ENCODE assay signal across 8 cellular contexts in genomic region chr11:14643697-14644395, GRCh38. TPM values are rescaled to one million over a fixed set of nuclear protein-coding genes. Genes with fewer than 3 reads are reported as not detected.
DNase-seq lines count a peak whose midpoint lies in the region; ATAC-seq and TF ChIP-seq lines count a peak whose summit lies in the region.

TSS of gene PDE3B (plus strand) at chr11:14643804. CDS start at chr11:14644076, 272 bp downstream.

- H3K9me2 ChIP-seq in GM23338 (ENCODE audit: insufficient read depth) (no peaks in the 10 kb centered on the region), SU-DHL-6 (replicated peaks; ENCODE audit: insufficient read depth, low read length) (no peaks in the 10 kb centered on the region)

- no peaks in the 10 kb centered on the region for H3K9me3 Mint-ChIP-seq in GM23338
- no peaks in the 10 kb centered on the region for H3K9me3 Mint-ChIP-seq in activated naive CD8-positive, alpha-beta T cell treated with anti-CD3 and anti-CD28 coated beads for 36 hours

- H3K9me3 ChIP-seq in SU-DHL-6 (ENCODE audit: insufficient read depth, low read length) (no peaks in the 10 kb centered on the region), left ventricle myocardium inferior (replicated peaks) (no peaks in the 10 kb centered on the region), vagina (no peaks in the 10 kb centered on the region)

- H4K20me1 ChIP-seq in GM23338 (replicated peaks; ENCODE audit: insufficient read depth) (no peaks in the 10 kb centered on the region; the same call in 1 of the 2 replicates), SU-DHL-6 (ENCODE audit: low read depth, low read length) (no peaks in the 10 kb centered on the region)

- H3K79me2 ChIP-seq in GM23338 (replicated peaks; ENCODE audit: insufficient read depth) (peaks cover 36% of the 10 kb centered on the region), SU-DHL-6 (ENCODE audit: insufficient read depth, low read length) (no peaks in the 10 kb centered on the region)

- peak within 1 kb of the TSS; percentile 90 for H3K4me3 Mint-ChIP-seq in GM23338
- H3K4me3 Mint-ChIP-seq in activated naive CD8-positive, alpha-beta T cell treated with anti-CD3 and anti-CD28 coated beads for 36 hours: peak within 1 kb of the TSS; percentile 85

- H3K27ac ChIP-seq in GM23338 (ENCODE audit: low read depth) (no peak within 1 kb of the TSS), SU-DHL-6 (ENCODE audit: low read depth, low read length) (no peak within 1 kb of the TSS), left ventricle myocardium inferior (replicated peaks) (peak within 1 kb of the TSS; percentile 88), vagina (peak within 1 kb of the TSS; percentile 84)

- TF ChIP-seq CTCF in GM23338 (conservative IDR thresholded peaks at IDR 0.05; ENCODE audit: low read depth in 2 of 2): peak in 1 of 2 experiments; percentile 30; a peak in 2 of 4 replicates
- TF ChIP-seq CTCF in SU-DHL-6 (IDR thresholded peaks at IDR 0.05; ENCODE audit: insufficient read depth, low read length, poor library complexity, severe bottlenecking): no peak
- TF ChIP-seq CTCF in left ventricle myocardium inferior (IDR thresholded peaks at IDR 0.05; ENCODE audit: borderline replicate concordance): no peak
- TF ChIP-seq CTCF in vagina (IDR thresholded peaks at IDR 0.05): no peak

- H3K36me3 Mint-ChIP-seq in GM23338 (ENCODE audit: low read depth): no peaks in the 10 kb centered on the region
- H3K36me3 Mint-ChIP-seq in activated naive CD8-positive, alpha-beta T cell treated with anti-CD3 and anti-CD28 coated beads for 36 hours: peaks cover 56% of the 10 kb centered on the region

- peaks cover 12% of the 10 kb centered on the region for H3K27me3 Mint-ChIP-seq in GM23338 (ENCODE audit: insufficient read depth, low read depth, poor library complexity)
- H3K27me3 Mint-ChIP-seq in activated naive CD8-positive, alpha-beta T cell treated with anti-CD3 and anti-CD28 coated beads for 36 hours: no peaks in the 10 kb centered on the region

- TF ChIP-seq POLR2A in vagina (IDR thresholded peaks at IDR 0.05): peak in 1 of 2 donors; percentile 56

- peaks cover 20% of the 10 kb centered on the region for H3K4me1 Mint-ChIP-seq in GM23338
- H3K4me1 Mint-ChIP-seq in activated naive CD8-positive, alpha-beta T cell treated with anti-CD3 and anti-CD28 coated beads for 36 hours: peaks cover 45% of the 10 kb centered on the region

- peak; percentile 85 for ATAC-seq in GM23338

- peak; percentile 71 for DNase-seq in GDM1 (lab: John Stamatoyannopoulos, UW)
- peak; percentile 91 for DNase-seq in GM23338 (ENCODE audit: low spot score)
- DNase-seq in M059J (ENCODE audit: low read depth): peak; percentile 43
- DNase-seq in activated naive CD8-positive, alpha-beta T cell treated with anti-CD3 and anti-CD28 coated beads for 36 hours: peak; percentile 85
- peak; percentile 84 for DNase-seq in left ventricle myocardium inferior
- peak; percentile 92 for DNase-seq in posterior vena cava (ENCODE audit: low spot score)
- DNase-seq in vagina (ENCODE audit: extremely low spot score in 2 of 2): no peak

- peak within 1 kb of the TSS; percentile 90; the same call in 1 of the 2 replicates for H2AFZ ChIP-seq in GM23338
- peak within 1 kb of the TSS; percentile 76 for H2AFZ ChIP-seq in SU-DHL-6 (ENCODE audit: low read depth, low read length, severe bottlenecking)

- peak within 1 kb of the TSS; percentile 61 for H3K9ac ChIP-seq in SU-DHL-6 (ENCODE audit: low read length)

- H3K4me1 ChIP-seq in GM23338 (ENCODE audit: insufficient read depth) (peaks cover 14% of the 10 kb centered on the region; the same call in 1 of the 2 replicates), left ventricle myocardium inferior (peaks cover 43% of the 10 kb centered on the region), vagina (peaks cover 7% of the 10 kb centered on the region)

- intact Hi-C loops in left ventricle myocardium inferior (cut with micrococcal nuclease) (loop anchor here (5.0 kb wide), 1 partner anchor 102 kb away; no protein-coding TSS in a partner anchor), posterior vena cava (cut with DNase I) (no loop called here), vagina (cut with DNase I) (no loop called here)

- H3K27ac Mint-ChIP-seq in GM23338: no peak within 1 kb of the TSS
- H3K27ac Mint-ChIP-seq in activated naive CD8-positive, alpha-beta T cell treated with anti-CD3 and anti-CD28 coated beads for 36 hours: peak within 1 kb of the TSS; percentile 91

- H3F3A ChIP-seq in GM23338 (replicated peaks; ENCODE audit: low read depth) (no peaks in the 10 kb centered on the region), SU-DHL-6 (ENCODE audit: insufficient read depth) (no peaks in the 10 kb centered on the region)

- H3K4me2 ChIP-seq in GM23338 (peak within 1 kb of the TSS; percentile 88), SU-DHL-6 (ENCODE audit: low read depth, low read length, poor library complexity, severe bottlenecking) (peak within 1 kb of the TSS; percentile 67)

- H3K4me3 ChIP-seq in GM23338 (peak within 1 kb of the TSS; percentile 88), SU-DHL-6 (ENCODE audit: insufficient read depth, low read length, poor library complexity, severe bottlenecking) (peak within 1 kb of the TSS; percentile 48), left ventricle myocardium inferior (peak within 1 kb of the TSS; percentile 91), vagina (peak within 1 kb of the TSS; percentile 73 to 78)

- H3K27me3 ChIP-seq in GM23338 (ENCODE audit: insufficient read depth) (peaks cover 32% of the 10 kb centered on the region), SU-DHL-6 (ENCODE audit: low read length) (no peaks in the 10 kb centered on the region), left ventricle myocardium inferior (ENCODE audit: low read depth) (no peaks in the 10 kb centered on the region), vagina (no peaks in the 10 kb centered on the region)

- no peaks in the 10 kb centered on the region for H3K36me3 ChIP-seq in GM23338 (ENCODE audit: insufficient read depth)
- no peaks in the 10 kb centered on the region for H3K36me3 ChIP-seq in SU-DHL-6 (ENCODE audit: low read length)
- no peaks in the 10 kb centered on the region for H3K36me3 ChIP-seq in left ventricle myocardium inferior
- no peaks in the 10 kb centered on the region for H3K36me3 ChIP-seq in vagina

TF ChIP-seq in GM23338, 12 proteins besides CTCF, POLR2A, EP300 and RAD21:
- peak; percentile 11 for TF ChIP-seq EZH2 (IDR thresholded peaks at IDR 0.05; ENCODE audit: low read depth, unreplicated experiment)
- TF ChIP-seq ZNF331 (CRISPR knock-in tag; IDR thresholded peaks at IDR 0.05; ENCODE audit: low read depth): no peak
- peak; percentile 65 for TF ChIP-seq POLR2AphosphoS5 (IDR thresholded peaks at IDR 0.05; ENCODE audit: low read depth)

RNA-seq across cellular contexts. Expression of gene PDE3B, which starts in this region (rescaled TPM):
- 16.9 and 21.3 TPM in 2 replicates for total RNA-seq in GM23338 (2014; rRNA removed; shearing (Covaris generic))
- polyA plus RNA-seq in GM23338 (2016; fragmentation: Nextera tagmentation; extraction: Ambion mirVana): 4.3 and 4.9 TPM in 2 replicates
- total RNA-seq in M059J (2014; rRNA removed; shearing (Covaris generic)): not detected in 2 replicates
- total RNA-seq in activated naive CD8-positive, alpha-beta T cell treated with anti-CD3 and anti-CD28 coated beads for 36 hours: 10 to 100 TPM; 44.4 to 46.5 TPM
- total RNA-seq in left ventricle myocardium inferior (5.9 TPM), posterior vena cava (1 to 10 TPM; 2.1 to 2.8 TPM), vagina (10.1 TPM)

Comparison
In these comparisons a context has a peak if more than half of its experiments do, and no peak if none do; other contexts are left out.
1. Peak in DNase-seq in M059J; RNA of the gene not detected or under 1 TPM.
2. DNase-seq: peak in GDM1 (single experiment), GM23338 (single experiment), activated naive CD8-positive, alpha-beta T cell treated with anti-CD3 and anti-CD28 coated beads for 36 hours (single experiment), left ventricle myocardium inferior (single experiment) and posterior vena cava (single experiment); none in vagina (0 of 2).
3. H3K27ac ChIP-seq: peak in left ventricle myocardium inferior (single experiment) and vagina (single experiment); none in GM23338 (single experiment) and SU-DHL-6 (single experiment).
4. Peak in every context shown above with its lines, with median percentiles within 50 percentile points of each other: H3K4me3 ChIP-seq.